In genomic region chr11:84524422-84525051, GRCh38 we compare ENCODE assay signal across 8 cellular contexts.
A peak's percentile ranks its signal among the peaks of the same experiment; 100 is the strongest.
DNase-seq lines count a peak whose midpoint lies in the region; ATAC-seq, FAIRE-seq and TF ChIP-seq lines count a peak whose summit lies in the region.

No MANE protein-coding gene starts in this region.

- no peak overlapping the region for H2AFZ ChIP-seq in endothelial cell of umbilical vein (ENCODE audit: low read depth, low read length)

- no TSS peak for BruUV-seq in endothelial cell of umbilical vein (replicated peaks; lab: Mats Ljungman, UMichigan)

- H3K9me3 Mint-ChIP-seq in activated T-cell treated with anti-CD3 and anti-CD28 coated beads, Interleukin-2, amount 50 U/mL, for 72 hours: peaks cover 3 to 4% of the 10 kb centered on the region in 2 donors

- intact Hi-C loops in endothelial cell of umbilical vein (cut with micrococcal nuclease) (loop anchor here (1.0 to 5.0 kb wide), 3 partner anchors 140 to 697 kb away; no protein-coding TSS in a partner anchor), psoas muscle (cut with DNase I) (loop anchor here in 1 of 2 donors (10.0 kb wide), 1 partner anchor 140 kb away; no protein-coding TSS in a partner anchor)

- TF ChIP-seq POLR2A in endothelial cell of umbilical vein (IDR thresholded peaks at IDR 0.05; ENCODE audit: low read depth, low read length): no peak

- dilution Hi-C loops in endothelial cell of umbilical vein (cut with MboI; ENCODE audit: extremely low pct_ligation_motif_present, low sequenced_read_pairs): no loop called here

- no peaks in the 10 kb centered on the region for H3K4me1 ChIP-seq in endothelial cell of umbilical vein (ENCODE audit: control insufficient read depth, extremely low read depth, insufficient read depth, low read length)
- no peaks in the 10 kb centered on the region for H3K4me1 ChIP-seq in psoas muscle

- peak; percentile 22; the same call in 1 of the 3 replicates for TF ChIP-seq CTCF in GM12872 (IDR thresholded peaks at IDR 0.05; ENCODE audit: insufficient read depth, low read depth, low read length)
- TF ChIP-seq CTCF in endothelial cell of umbilical vein (IDR thresholded peaks at IDR 0.05; ENCODE audit: extremely low read depth in 1 of 2, insufficient read depth in 1 of 2, low read depth in 1 of 2, low read length in 2 of 2): peak in 1 of 2 donors; percentile 6
- peak; percentile 29 for TF ChIP-seq CTCF in psoas muscle (IDR thresholded peaks at IDR 0.05)

- no peaks in the 10 kb centered on the region for H3K4me1 Mint-ChIP-seq in activated T-cell treated with anti-CD3 and anti-CD28 coated beads, Interleukin-2, amount 50 U/mL, for 72 hours (ENCODE audit: low read depth)

- H3K9me3 ChIP-seq in endothelial cell of umbilical vein (replicated peaks; ENCODE audit: control insufficient read depth, insufficient read depth, low read length) (no peaks in the 10 kb centered on the region), psoas muscle (no peaks in the 10 kb centered on the region)

- H3K27ac Mint-ChIP-seq in activated T-cell treated with anti-CD3 and anti-CD28 coated beads, Interleukin-2, amount 50 U/mL, for 72 hours: no peak overlapping the region

- FAIRE-seq in endothelial cell of umbilical vein (lab: Jason Lieb, UNC) (peak; percentile 4), GM19239 (lab: Jason Lieb, UNC) (no peak)

- no peak overlapping the region for H3K4me3 Mint-ChIP-seq in activated T-cell treated with anti-CD3 and anti-CD28 coated beads, Interleukin-2, amount 50 U/mL, for 72 hours

- 56 to 66% (median 66%) methylated on average over 3 of the region's 3 CpGs for WGBS in psoas muscle, 3 donors

- no peaks in the 10 kb centered on the region for H3K27me3 ChIP-seq in endothelial cell of umbilical vein (ENCODE audit: control insufficient read depth in 2 of 2, insufficient read depth in 2 of 2, low read length in 2 of 2)
- H3K27me3 ChIP-seq in psoas muscle (ENCODE audit: insufficient read depth in 3 of 3, low read length in 2 of 3): no peaks in the 10 kb centered on the region

- no peaks in the 10 kb centered on the region for H3K27me3 Mint-ChIP-seq in activated T-cell treated with anti-CD3 and anti-CD28 coated beads, Interleukin-2, amount 50 U/mL, for 72 hours (ENCODE audit: low read depth)

- no peak overlapping the region for H3K9ac ChIP-seq in endothelial cell of umbilical vein (replicated peaks; ENCODE audit: extremely low read depth, insufficient read depth, low read length)

- H3K4me2 ChIP-seq in endothelial cell of umbilical vein (ENCODE audit: insufficient read depth, low read length): no peak overlapping the region

- no peak overlapping the region for H3K4me3 ChIP-seq in endothelial cell of umbilical vein (replicated peaks in 1 of 3; ENCODE audit: insufficient read depth in 1 of 3, low read depth in 1 of 3, low read length in 3 of 3)
- no peak overlapping the region for H3K4me3 ChIP-seq in psoas muscle

- H3K36me3 Mint-ChIP-seq in activated T-cell treated with anti-CD3 and anti-CD28 coated beads, Interleukin-2, amount 50 U/mL, for 72 hours (ENCODE audit: insufficient read depth in 2 of 2): peaks cover 0 to 2% of the 10 kb centered on the region in 2 donors

- H3K79me2 ChIP-seq in endothelial cell of umbilical vein (ENCODE audit: control insufficient read depth, insufficient read depth, low read length): no peaks in the 10 kb centered on the region

- CTCF ChIA-PET in endothelial cell of umbilical vein (lab: Charles Lee): interaction anchor here (1.5 kb wide), 1 partner anchor 688 kb away, joined by 5 read pairs; no protein-coding TSS in a partner anchor

- H4K20me1 ChIP-seq in endothelial cell of umbilical vein (replicated peaks; ENCODE audit: control insufficient read depth, extremely low read depth, insufficient read depth, low read length): no peaks in the 10 kb centered on the region

- ATAC-seq in psoas muscle (no peak), HG03378 (IDR thresholded peaks at IDR 0.05; ENCODE audit: unreplicated experiment) (no peak), HG02852 (IDR thresholded peaks at IDR 0.05; ENCODE audit: unreplicated experiment) (no peak)
- ATAC-seq in activated T-cell treated with anti-CD3 and anti-CD28 coated beads, Interleukin-2, amount 50 U/mL, for 72 hours (replicated peaks in 1 of 2): no peak

- POLR2A ChIA-PET in endothelial cell of umbilical vein (lab: Charles Lee): no interaction called here

- no peaks in the 10 kb centered on the region for H3K9me1 ChIP-seq in endothelial cell of umbilical vein (replicated peaks; ENCODE audit: control insufficient read depth, extremely low read depth, insufficient read depth, low read length)

- H3K27ac ChIP-seq in endothelial cell of umbilical vein (ENCODE audit: insufficient read depth, low read depth, low read length): no peak overlapping the region
- no peak overlapping the region for H3K27ac ChIP-seq in psoas muscle

- H3K36me3 ChIP-seq in endothelial cell of umbilical vein (ENCODE audit: control insufficient read depth in 2 of 2, extremely low read depth in 1 of 2, insufficient read depth in 2 of 2, low read length in 2 of 2) (no peaks in the 10 kb centered on the region), psoas muscle (ENCODE audit: insufficient read depth in 1 of 2, low read depth in 1 of 2) (no peaks in the 10 kb centered on the region)

- DNase-seq in NCI-H526 (lab: John Stamatoyannopoulos, UW): peak; percentile 6 to 50
- no peak for DNase-seq in endothelial cell of umbilical vein (ENCODE audit: low read depth, low spot score)
- DNase-seq in psoas muscle: no peak
- no peak for DNase-seq in activated T-cell treated with anti-CD3 and anti-CD28 coated beads, Interleukin-2, amount 50 U/mL, for 72 hours
- DNase-seq in GM19239 (ENCODE audit: insufficient read length, low spot score): no peak

TF ChIP-seq in endothelial cell of umbilical vein, 7 proteins besides CTCF, POLR2A, EP300 and RAD21:
- TF ChIP-seq MAX (IDR thresholded peaks at IDR 0.05; ENCODE audit: insufficient read depth, insufficient read length): no peak
- no peak for TF ChIP-seq FOS (IDR thresholded peaks at IDR 0.05; ENCODE audit: borderline replicate concordance, insufficient read depth, low read length)
- TF ChIP-seq JUN (IDR thresholded peaks at IDR 0.05; ENCODE audit: borderline replicate concordance, insufficient read depth, insufficient read length, low read depth): no peak
- TF ChIP-seq EZH2 (IDR thresholded peaks at IDR 0.05; ENCODE audit: borderline replicate concordance, low read depth, low read length, severe bottlenecking): no peak
- no peak for TF ChIP-seq GATA2 (IDR thresholded peaks at IDR 0.05; ENCODE audit: insufficient read depth, insufficient read length, low read depth, low read length)
- TF ChIP-seq POLR2AphosphoS5 (IDR thresholded peaks at IDR 0.05; ENCODE audit: insufficient read depth, low read depth, low read length): no peak
- TF ChIP-seq MYC (IDR thresholded peaks at IDR 0.05; ENCODE audit: low read depth, low read length): no peak

Comparison
In these comparisons a context has a peak if more than half of its experiments do, and no peak if none do; other contexts are left out.
1. DNase-seq: peak in NCI-H526 (2 of 2); none in endothelial cell of umbilical vein (single experiment), psoas muscle (0 of 2), activated T-cell treated with anti-CD3 and anti-CD28 coated beads, Interleukin-2, amount 50 U/mL, for 72 hours (0 of 2) and GM19239 (single experiment).